10 cellular contexts compared by ENCODE assay signal in the genomic region with DNA sequence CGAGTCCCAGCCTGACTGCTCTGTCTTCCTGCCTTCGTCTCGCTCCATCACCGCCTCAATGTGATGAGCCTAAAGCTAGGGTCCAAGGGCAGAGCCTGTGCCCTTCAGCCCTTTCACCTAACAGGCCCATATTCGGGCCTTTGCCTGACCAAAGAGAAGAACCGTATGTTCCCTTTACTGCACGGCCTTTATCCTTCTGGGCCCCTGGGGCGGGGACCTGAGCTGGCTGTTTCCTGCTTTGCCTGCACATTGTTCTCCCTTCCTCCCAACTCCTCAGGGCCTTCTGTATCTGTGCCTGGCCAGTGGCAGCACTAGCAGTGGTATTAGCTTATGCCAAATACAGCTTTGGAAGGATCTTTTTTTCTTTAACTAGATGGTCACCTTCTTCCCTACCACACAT. TPM values are rescaled to one million over a fixed set of nuclear protein-coding genes. Genes with fewer than 3 reads are reported as not detected.
DNase-seq lines count a peak whose midpoint lies in the region; ATAC-seq and TF ChIP-seq lines count a peak whose summit lies in the region.
"Had no signal": no experiment of that assay in that cellular context is flagged by ENCODE, and none has a peak within 500 bp of the region (broad histone marks: within the 10 kb centered on the region; RNA-seq: fewer than 3 reads in every experiment).

No MANE protein-coding gene starts in this region.

- no peaks in the 10 kb centered on the region for H3K9me3 Mint-ChIP-seq in activated T-helper 2 cell treated with anti-CD3 and anti-CD28 coated beads, Interferon-gamma antibody, Interleukin-2, Interleukin-4, amounts not matched to agents 10 μg/mL and 5 μg/mL and 100 μg/mL, durations not matched to agents 14 hours and 24 hours and 36 hours

- H3K36me3 ChIP-seq in lower lobe of right lung = peaks cover 65% of the 10 kb centered on the region

- H3K27ac ChIP-seq in 22Rv1 = peak overlapping the region; percentile 24; the same call in 1 of the 2 replicates
- peak overlapping the region; percentile 73 for H3K27ac ChIP-seq in lower lobe of right lung

- no peak overlapping the region for H3K4me3 ChIP-seq in lower lobe of right lung

- ATAC-seq in lower lobe of right lung (peak; percentile 42 to 55), GM21390 (IDR thresholded peaks at IDR 0.05; ENCODE audit: unreplicated experiment) (no peak)

- H3K27ac Mint-ChIP-seq in activated T-helper 2 cell treated with anti-CD3 and anti-CD28 coated beads, Interferon-gamma antibody, Interleukin-2, Interleukin-4, amounts not matched to agents 10 μg/mL and 5 μg/mL and 100 μg/mL, durations not matched to agents 14 hours and 24 hours and 36 hours = peak overlapping the region; percentile 55

- H3K27me3 ChIP-seq in lower lobe of right lung (ENCODE audit: low read depth) = no peaks in the 10 kb centered on the region

- DNase-seq in activated T-helper 2 cell treated with anti-CD3 and anti-CD28 coated beads, Interferon-gamma antibody, Interleukin-2, Interleukin-4, amounts not matched to agents 10 μg/mL and 5 μg/mL and 100 μg/mL, durations not matched to agents 14 hours and 24 hours and 36 hours (ENCODE audit: low spot score) = no peak
- DNase-seq in lower lobe of right lung (peak; percentile 41), hypothalamus (lab: John Stamatoyannopoulos, UW) (no peak), superior temporal gyrus (ENCODE audit: extremely low spot score) (no peak)
- DNase-seq: activated T-cell treated with anti-CD3 and anti-CD28 coated beads, Interleukin-2, amount 50 U/mL, for 48 hours; AML-193; NK-92 treated with Interleukin-12 subunit alpha and Interleukin-12 subunit beta, amount 100 ng/mL, for 24 hours; posterior cingulate gyrus had no signal

- H3K9me3 ChIP-seq in lower lobe of right lung = no peaks in the 10 kb centered on the region

- H3K4me3 Mint-ChIP-seq in activated T-helper 2 cell treated with anti-CD3 and anti-CD28 coated beads, Interferon-gamma antibody, Interleukin-2, Interleukin-4, amounts not matched to agents 10 μg/mL and 5 μg/mL and 100 μg/mL, durations not matched to agents 14 hours and 24 hours and 36 hours (ENCODE audit: low read depth) = no peak overlapping the region

- peaks cover 16% of the 10 kb centered on the region for H3K4me1 Mint-ChIP-seq in activated T-helper 2 cell treated with anti-CD3 and anti-CD28 coated beads, Interferon-gamma antibody, Interleukin-2, Interleukin-4, amounts not matched to agents 10 μg/mL and 5 μg/mL and 100 μg/mL, durations not matched to agents 14 hours and 24 hours and 36 hours (ENCODE audit: low read depth)

- peaks cover 60% of the 10 kb centered on the region for H3K36me3 Mint-ChIP-seq in activated T-helper 2 cell treated with anti-CD3 and anti-CD28 coated beads, Interferon-gamma antibody, Interleukin-2, Interleukin-4, amounts not matched to agents 10 μg/mL and 5 μg/mL and 100 μg/mL, durations not matched to agents 14 hours and 24 hours and 36 hours (ENCODE audit: low read depth)

- H3K4me1 ChIP-seq in lower lobe of right lung = peaks cover 37% of the 10 kb centered on the region

- TF ChIP-seq CTCF in 22Rv1 (IDR thresholded peaks at IDR 0.05) (no peak), lower lobe of right lung (IDR thresholded peaks at IDR 0.05) (no peak)

- intact Hi-C loops in activated T-helper 2 cell treated with anti-CD3 and anti-CD28 coated beads, Interferon-gamma antibody, Interleukin-2, Interleukin-4, amounts not matched to agents 10 μg/mL and 5 μg/mL and 100 μg/mL, durations not matched to agents 14 hours and 24 hours and 36 hours (cut with micrococcal nuclease) = no loop called here
- intact Hi-C loops in lower lobe of right lung (cut with DNase I) = no loop called here

- no peaks in the 10 kb centered on the region for H3K27me3 Mint-ChIP-seq in activated T-helper 2 cell treated with anti-CD3 and anti-CD28 coated beads, Interferon-gamma antibody, Interleukin-2, Interleukin-4, amounts not matched to agents 10 μg/mL and 5 μg/mL and 100 μg/mL, durations not matched to agents 14 hours and 24 hours and 36 hours (ENCODE audit: low read depth)

RNA-seq across cellular contexts. Expression of a gene that starts 8.5 kb away (rescaled TPM):
- total RNA-seq in activated T-helper 2 cell treated with anti-CD3 and anti-CD28 coated beads, Interferon-gamma antibody, Interleukin-2, Interleukin-4, amounts not matched to agents 10 μg/mL and 5 μg/mL and 100 μg/mL, durations not matched to agents 14 hours and 24 hours and 36 hours = 89.7 and 94.3 TPM in 2 replicates
- 21.4 TPM for total RNA-seq in lower lobe of right lung

RNA-seq across cellular contexts. Expression of a gene that starts 14.3 kb away (rescaled TPM):
- total RNA-seq in activated T-helper 2 cell treated with anti-CD3 and anti-CD28 coated beads, Interferon-gamma antibody, Interleukin-2, Interleukin-4, amounts not matched to agents 10 μg/mL and 5 μg/mL and 100 μg/mL, durations not matched to agents 14 hours and 24 hours and 36 hours = 1,051 and 1,067 TPM in 2 replicates
- 1,292 TPM for total RNA-seq in lower lobe of right lung

RNA-seq across cellular contexts. Expression of a gene that starts 15.8 kb away (rescaled TPM):
- total RNA-seq in activated T-helper 2 cell treated with anti-CD3 and anti-CD28 coated beads, Interferon-gamma antibody, Interleukin-2, Interleukin-4, amounts not matched to agents 10 μg/mL and 5 μg/mL and 100 μg/mL, durations not matched to agents 14 hours and 24 hours and 36 hours = 154 TPM in 2 replicates
- 114 TPM for total RNA-seq in lower lobe of right lung

RNA-seq across cellular contexts. Expression of a gene that starts 25.8 kb away (rescaled TPM):
- total RNA-seq in activated T-helper 2 cell treated with anti-CD3 and anti-CD28 coated beads, Interferon-gamma antibody, Interleukin-2, Interleukin-4, amounts not matched to agents 10 μg/mL and 5 μg/mL and 100 μg/mL, durations not matched to agents 14 hours and 24 hours and 36 hours = 7.7 and 9.2 TPM in 2 replicates
- total RNA-seq in lower lobe of right lung = 12.5 TPM

RNA-seq across cellular contexts. Expression of a gene that starts 27.4 kb away (rescaled TPM):
- total RNA-seq in activated T-helper 2 cell treated with anti-CD3 and anti-CD28 coated beads, Interferon-gamma antibody, Interleukin-2, Interleukin-4, amounts not matched to agents 10 μg/mL and 5 μg/mL and 100 μg/mL, durations not matched to agents 14 hours and 24 hours and 36 hours = 3,925 and 4,057 TPM in 2 replicates
- total RNA-seq in lower lobe of right lung = 2,837 TPM
